ENCODE assay signal across 25 cellular contexts in genomic region chr3:36846406-36846805, GRCh38.
"Had no signal": no experiment of that assay in that cellular context is flagged by ENCODE, and none has a peak within 500 bp of the region (broad histone marks: within the 10 kb centered on the region; RNA-seq: fewer than 3 reads in every experiment).

No MANE protein-coding gene starts in this region.

- ATAC-seq: activated CD8-positive, alpha-beta T cell treated with anti-CD3 and anti-CD28 coated beads for 36 hours; activated naive CD4-positive, alpha-beta T cell treated with anti-CD3 and anti-CD28 coated beads, Interleukin-2, amount 50 U/mL, for 72 hours; Panc1 had no signal

- FAIRE-seq: bronchial epithelial cell, TTC549 had no signal

- DNase-seq: activated CD4-positive, alpha-beta T cell treated with anti-CD3 and anti-CD28 coated beads, Interleukin-2, amount 10 ng/mL, durations not matched to agents 24 days and 14 days; activated CD4-positive, alpha-beta T cell treated with anti-CD3 and anti-CD28 coated beads, Interleukin-2, amount 50 U/mL, for 4 hours; activated CD8-positive, alpha-beta T cell treated with anti-CD3 and anti-CD28 coated beads for 36 hours; activated gamma-delta T cell treated with Interleukin-2 at 50 U/mL for 16 hours; activated naive CD4-positive, alpha-beta T cell treated with anti-CD3 and anti-CD28 coated beads for 36 hours; activated T-cell treated with anti-CD3 and anti-CD28 coated beads, Interleukin-2, amount 50 U/mL, for 1 hour; adrenal gland; caudate nucleus; cerebellar nuclear complex; MM.1S; NCI-H1105 treated with DMSO at 0.1 percent for 48 hours; NCI-H1436; NCI-H1694; NCI-H1930; NCI-H2081 treated with DMSO at 0.1 percent for 48 hours; NCI-H226; NCI-H446 treated with DMSO at 0.1 percent for 48 hours; NCI-H524 treated with DMSO at 0.1 percent for 48 hours; NK-92 treated with Interleukin-12 subunit alpha and Interleukin-12 subunit beta, amount 100 ng/mL, for 24 hours; SHP77; SJCRH30 had no signal
